ENCODE assay signal across 1 cellular context in genomic region chr11:116736763-116737162, GRCh38.
TF ChIP-seq lines count a peak whose summit lies in the region.

No MANE protein-coding gene starts in this region.

TF ChIP-seq in WTC11, 78 proteins besides CTCF, POLR2A, EP300 and RAD21 (continued from another document):
- TF ChIP-seq PREB (CRISPR knock-in tag; IDR thresholded peaks at IDR 0.05; ENCODE audit: borderline replicate concordance), result no peak
- no peak for TF ChIP-seq JUN (CRISPR knock-in tag; IDR thresholded peaks at IDR 0.05)
- TF ChIP-seq AR (CRISPR knock-in tag; IDR thresholded peaks at IDR 0.05), result no peak
- no peak for TF ChIP-seq HMGXB4 (CRISPR knock-in tag; IDR thresholded peaks at IDR 0.05)
- TF ChIP-seq NR1H2 (CRISPR knock-in tag; IDR thresholded peaks at IDR 0.05), result no peak
